ENCODE assay signal across 10 cellular contexts in the genomic region with DNA sequence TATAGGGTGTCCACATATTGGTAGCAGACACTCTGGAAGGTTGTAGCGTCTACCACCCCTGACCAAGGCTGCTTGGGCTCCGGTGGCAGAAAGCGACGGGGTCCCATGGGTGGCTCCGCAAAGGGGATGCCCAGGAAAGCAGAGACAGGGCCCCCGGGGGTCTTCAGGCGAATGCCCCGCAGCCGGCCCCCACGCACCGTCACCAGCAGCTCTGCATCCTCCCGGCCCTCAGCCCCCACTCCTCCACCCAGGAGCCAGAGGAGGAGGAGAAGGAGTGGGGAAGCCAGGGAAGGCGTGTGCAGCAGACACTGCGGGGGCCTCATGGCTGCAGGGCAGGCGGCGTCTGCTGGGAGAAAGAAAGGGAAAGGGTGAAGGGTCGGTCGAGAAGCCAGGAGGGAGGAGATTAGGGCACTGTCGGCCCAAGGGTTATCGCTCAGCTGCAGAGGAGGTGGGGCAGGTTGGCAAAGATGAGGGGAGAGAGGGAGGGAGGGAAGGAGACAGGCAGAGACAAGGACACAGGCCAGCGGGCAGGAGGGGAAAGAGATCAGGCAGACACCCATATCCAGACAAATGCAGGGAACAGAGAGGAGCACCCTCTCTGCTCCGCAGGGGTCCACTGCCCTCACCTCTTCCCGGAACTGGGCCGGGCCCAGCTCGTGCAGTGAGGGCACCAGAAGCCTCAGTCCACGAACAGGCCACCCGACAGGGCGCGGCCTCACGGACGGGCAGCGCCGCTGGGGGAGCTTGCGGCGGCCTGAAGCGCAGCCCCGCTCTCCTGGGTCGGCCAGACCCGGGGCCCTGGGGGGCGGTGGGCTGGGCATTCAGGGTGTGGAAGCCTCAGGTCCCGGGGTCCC. TPM values are rescaled to one million over a fixed set of nuclear protein-coding genes. Genes with fewer than 3 reads are reported as not detected.
DNase-seq lines count a peak whose midpoint lies in the region; TF ChIP-seq lines count a peak whose summit lies in the region.
"Had no signal": no experiment of that assay in that cellular context is flagged by ENCODE, and none has a peak within 500 bp of the region (broad histone marks: within the 10 kb centered on the region; RNA-seq: fewer than 3 reads in every experiment).

No MANE protein-coding gene starts in this region.

- H2AFZ ChIP-seq in osteoblast (ENCODE audit: low read length), result no peak overlapping the region

- H4K20me1 ChIP-seq in osteoblast (ENCODE audit: insufficient read depth, low read length), result peaks cover 5% of the 10 kb centered on the region

- no peaks in the 10 kb centered on the region for H3K9me3 ChIP-seq in ES-I3 (ENCODE audit: control insufficient read depth, insufficient read depth, low read length)
- H3K9me3 ChIP-seq in HUES6 (ENCODE audit: control insufficient read depth, insufficient read depth, low read depth, low read length), result no peaks in the 10 kb centered on the region
- no peaks in the 10 kb centered on the region for H3K9me3 ChIP-seq in osteoblast (ENCODE audit: low read depth, low read length)
- no peaks in the 10 kb centered on the region for H3K9me3 ChIP-seq in WERI-Rb-1 (ENCODE audit: severe bottlenecking)

- H3K36me3 ChIP-seq in ES-I3 (ENCODE audit: insufficient read depth, low read length), result no peaks in the 10 kb centered on the region
- H3K36me3 ChIP-seq in HUES6 (ENCODE audit: control insufficient read depth, insufficient read depth, low read length), result peaks cover 5% of the 10 kb centered on the region; the same call in 1 of the 2 replicates
- no peaks in the 10 kb centered on the region for H3K36me3 ChIP-seq in osteoblast (ENCODE audit: insufficient read depth, low read length)
- H3K36me3 ChIP-seq in WERI-Rb-1, result peaks cover 2% of the 10 kb centered on the region; the same call in 1 of the 2 replicates

- no peak overlapping the region for H3K4me2 ChIP-seq in osteoblast (ENCODE audit: insufficient read depth, low read length)

- H3K27ac ChIP-seq in HUES6 (ENCODE audit: low read depth, low read length) (no peak overlapping the region), osteoblast (ENCODE audit: low read depth, low read length) (no peak overlapping the region), WERI-Rb-1 (no peak overlapping the region)

- TF ChIP-seq CTCF in osteoblast (IDR thresholded peaks at IDR 0.05; ENCODE audit: extremely low read depth, low read depth, low read length) (no peak), WERI-Rb-1 (IDR thresholded peaks at IDR 0.05; ENCODE audit: low read depth, low read length) (no peak)

- H3K4me3 ChIP-seq in HUES6 (ENCODE audit: low read depth, low read length) (peak overlapping the region; percentile 68), osteoblast (ENCODE audit: insufficient read depth, low read length) (no peak overlapping the region), WERI-Rb-1 (ENCODE audit: low read depth, low read length) (no peak overlapping the region)

- H3K4me1 ChIP-seq in ES-I3 (ENCODE audit: insufficient read depth, low read length), result no peaks in the 10 kb centered on the region; the same call in 1 of the 2 replicates
- H3K4me1 ChIP-seq in HUES6 (ENCODE audit: control insufficient read depth, insufficient read depth, low read length), result peaks cover 27% of the 10 kb centered on the region
- peaks cover 13% of the 10 kb centered on the region for H3K4me1 ChIP-seq in osteoblast (ENCODE audit: insufficient read depth, low read length)

- H3K27me3 ChIP-seq in HUES6 (ENCODE audit: control insufficient read depth, insufficient read depth, low read length) (peaks cover 22% of the 10 kb centered on the region), osteoblast (ENCODE audit: insufficient read depth, low read length) (peaks cover 33% of the 10 kb centered on the region), WERI-Rb-1 (ENCODE audit: insufficient read depth, low read depth, severe bottlenecking) (peaks cover 46% of the 10 kb centered on the region)

- peak; percentile 93 for TF ChIP-seq POLR2A in erythroblast (IDR thresholded peaks at IDR 0.05; ENCODE audit: low read length)

- peaks cover 3% of the 10 kb centered on the region for H3K79me2 ChIP-seq in osteoblast (ENCODE audit: insufficient read depth, low read length)

- DNase-seq in erythroblast (lab: John Stamatoyannopoulos, UW) (peak; percentile 93 to 95), osteoblast (ENCODE audit: insufficient read length, low spot score, missing footprints) (peak; percentile 65), islet precursor cell (no peak), NCI-H2107 (lab: John Stamatoyannopoulos, UW) (no peak), WERI-Rb-1 (no peak), AG08395 (ENCODE audit: low spot score) (no peak)
- DNase-seq: NCI-H446 treated with DMSO at 0.1 percent for 48 hours, T1000 had no signal

- H3K9ac ChIP-seq in ES-I3 (ENCODE audit: low read depth, low read length) (peak overlapping the region; percentile 70; the same call in 1 of the 2 replicates), HUES6 (ENCODE audit: low read length) (peak overlapping the region; percentile 46)

RNA-seq across cellular contexts. Expression of gene ACHE, which starts 1.6 kb away (rescaled TPM):
- under 0.01 TPM in 2 replicates for total RNA-seq in osteoblast

RNA-seq across cellular contexts. Expression of gene UFSP1, which starts 4.6 kb away (rescaled TPM):
- total RNA-seq in osteoblast, result 4.7 and 5.8 TPM in 2 replicates

RNA-seq across cellular contexts. Expression of gene SRRT, which starts 19.2 kb away (rescaled TPM):
- 31.2 and 42.0 TPM in 2 replicates for total RNA-seq in osteoblast

RNA-seq across cellular contexts. Expression of gene TRIP6, which starts 26.9 kb away (rescaled TPM):
- total RNA-seq in osteoblast, result 115 TPM in 2 replicates

RNA-seq across cellular contexts. Expression of gene SLC12A9, which starts 41.6 kb away (rescaled TPM):
- total RNA-seq in osteoblast, result 19.5 and 20.0 TPM in 2 replicates

Comparison
In these comparisons a context has a peak if more than half of its experiments do, and no peak if none do; other contexts are left out.
1. DNase-seq: peak in erythroblast (2 of 2) and osteoblast (single experiment); none in islet precursor cell (single experiment), NCI-H2107 (single experiment), WERI-Rb-1 (single experiment) and AG08395 (single experiment).